In genomic region chr3:184811663-184811998, GRCh38 we compare ENCODE assay signal across 8 cellular contexts. TPM values are rescaled to one million over a fixed set of nuclear protein-coding genes. Genes with fewer than 3 reads are reported as not detected.
DNase-seq lines count a peak whose midpoint lies in the region; ATAC-seq and TF ChIP-seq lines count a peak whose summit lies in the region.

No MANE protein-coding gene starts in this region.

- peaks cover 0 to 10% (median 0%) of the 10 kb centered on the region in 4 donors for H3K4me1 ChIP-seq in right lobe of liver
- peaks cover 7 to 8% of the 10 kb centered on the region in 2 donors for H3K4me1 ChIP-seq in thoracic aorta (ENCODE audit: control insufficient read depth in 1 of 2, low read depth in 2 of 2)

- 0% methylated on average over 3 of the region's 3 CpGs for WGBS in right lobe of liver (ENCODE audit: insufficient coverage, low coverage, low lambda C conversion rate, missing lambda C conversion rate)

- TF ChIP-seq CTCF in right lobe of liver (IDR thresholded peaks at IDR 0.05) (no peak), thoracic aorta (IDR thresholded peaks at IDR 0.05) (no peak)

- H3K36me3 ChIP-seq in right lobe of liver, result peaks cover 0 to 2% (median 0%) of the 10 kb centered on the region in 4 donors
- H3K36me3 ChIP-seq in thoracic aorta, result no peaks in the 10 kb centered on the region

- H3K27me3 Mint-ChIP-seq in activated CD8-positive, alpha-beta memory T cell treated with anti-CD3 and anti-CD28 coated beads, Interleukin-2, amount 10 ng/mL, durations not matched to agents 7 days and 5 days, result peaks cover 3% of the 10 kb centered on the region
- H3K27me3 Mint-ChIP-seq in activated naive CD8-positive, alpha-beta T cell treated with anti-CD3 and anti-CD28 coated beads, Interleukin-2, amount 10 ng/mL, durations not matched to agents 7 days and 5 days, result no peaks in the 10 kb centered on the region

- H3K27ac Mint-ChIP-seq in activated CD8-positive, alpha-beta memory T cell treated with anti-CD3 and anti-CD28 coated beads, Interleukin-2, amount 10 ng/mL, durations not matched to agents 7 days and 5 days, result peak overlapping the region; percentile 95
- peak overlapping the region; percentile 97 for H3K27ac Mint-ChIP-seq in activated naive CD8-positive, alpha-beta T cell treated with anti-CD3 and anti-CD28 coated beads, Interleukin-2, amount 10 ng/mL, durations not matched to agents 7 days and 5 days

- POLR2A ChIA-PET in activated naive CD8-positive, alpha-beta T cell treated with anti-CD3 and anti-CD28 coated beads, Interleukin-2, amount 10 ng/mL, durations not matched to agents 7 days and 5 days (lab: Charles Lee), result interaction anchor here (0.7 to 0.8 kb wide), 4 partner anchors 10 to 652 kb away, joined by 3 read pairs; no protein-coding TSS in a partner anchor

- peaks cover 51% of the 10 kb centered on the region for H3K4me1 Mint-ChIP-seq in activated CD8-positive, alpha-beta memory T cell treated with anti-CD3 and anti-CD28 coated beads, Interleukin-2, amount 10 ng/mL, durations not matched to agents 7 days and 5 days
- peaks cover 43% of the 10 kb centered on the region for H3K4me1 Mint-ChIP-seq in activated naive CD8-positive, alpha-beta T cell treated with anti-CD3 and anti-CD28 coated beads, Interleukin-2, amount 10 ng/mL, durations not matched to agents 7 days and 5 days

- H3K4me3 ChIP-seq in right lobe of liver (peak overlapping the region; percentile 78 to 94 (median 89)), thoracic aorta (peak overlapping the region; percentile 87)

- peak overlapping the region in 1 of 3 donors; percentile 76 for H3K27ac ChIP-seq in right lobe of liver
- peak overlapping the region in 1 of 2 donors; percentile 47 for H3K27ac ChIP-seq in thoracic aorta

- H3K4me3 Mint-ChIP-seq in activated CD8-positive, alpha-beta memory T cell treated with anti-CD3 and anti-CD28 coated beads, Interleukin-2, amount 10 ng/mL, durations not matched to agents 7 days and 5 days, result peak overlapping the region; percentile 92
- peak overlapping the region; percentile 96 for H3K4me3 Mint-ChIP-seq in activated naive CD8-positive, alpha-beta T cell treated with anti-CD3 and anti-CD28 coated beads, Interleukin-2, amount 10 ng/mL, durations not matched to agents 7 days and 5 days

- H3K9me3 Mint-ChIP-seq in activated CD8-positive, alpha-beta memory T cell treated with anti-CD3 and anti-CD28 coated beads, Interleukin-2, amount 10 ng/mL, durations not matched to agents 7 days and 5 days (ENCODE audit: low read depth), result no peaks in the 10 kb centered on the region
- no peaks in the 10 kb centered on the region for H3K9me3 Mint-ChIP-seq in activated naive CD8-positive, alpha-beta T cell treated with anti-CD3 and anti-CD28 coated beads, Interleukin-2, amount 10 ng/mL, durations not matched to agents 7 days and 5 days

- no peak for DNase-seq in activated CD8-positive, alpha-beta memory T cell treated with anti-CD3 and anti-CD28 coated beads, Interleukin-2, amount 10 ng/mL, durations not matched to agents 7 days and 5 days
- DNase-seq in activated CD8-positive, alpha-beta memory T cell treated with anti-CD3 and anti-CD28 coated beads, Interleukin-2, amount 50 U/mL, for 4 hours, result no peak
- DNase-seq in activated naive CD8-positive, alpha-beta T cell treated with anti-CD3 and anti-CD28 coated beads, Interleukin-2, amount 10 ng/mL, durations not matched to agents 7 days and 5 days, result no peak
- DNase-seq in right lobe of liver (no peak), thoracic aorta (ENCODE audit: low spot score) (no peak), kidney glomerular epithelial cell (lab: John Stamatoyannopoulos, UW) (no peak)
- DNase-seq in effector CD4-positive, alpha-beta T cell, result no peak

- ATAC-seq in activated CD8-positive, alpha-beta memory T cell treated with anti-CD3 and anti-CD28 coated beads, Interleukin-2, amount 10 ng/mL, durations not matched to agents 7 days and 5 days, result no peak
- ATAC-seq in activated naive CD8-positive, alpha-beta T cell treated with anti-CD3 and anti-CD28 coated beads, Interleukin-2, amount 10 ng/mL, durations not matched to agents 7 days and 5 days (ENCODE audit: low read depth), result no peak
- no peak for ATAC-seq in right lobe of liver
- no peak for ATAC-seq in thoracic aorta (ENCODE audit: insufficient number of reproducible peaks, low FRiP score, low read depth)
- ATAC-seq in HG03159 (IDR thresholded peaks at IDR 0.05; ENCODE audit: unreplicated experiment), result no peak

- no peaks in the 10 kb centered on the region for H3K27me3 ChIP-seq in right lobe of liver
- no peaks in the 10 kb centered on the region for H3K27me3 ChIP-seq in thoracic aorta (replicated peaks; ENCODE audit: insufficient read depth)

- H3K36me3 Mint-ChIP-seq in activated CD8-positive, alpha-beta memory T cell treated with anti-CD3 and anti-CD28 coated beads, Interleukin-2, amount 10 ng/mL, durations not matched to agents 7 days and 5 days, result peaks cover 13% of the 10 kb centered on the region
- peaks cover 10% of the 10 kb centered on the region for H3K36me3 Mint-ChIP-seq in activated naive CD8-positive, alpha-beta T cell treated with anti-CD3 and anti-CD28 coated beads, Interleukin-2, amount 10 ng/mL, durations not matched to agents 7 days and 5 days

- CTCF ChIA-PET in activated CD8-positive, alpha-beta memory T cell treated with anti-CD3 and anti-CD28 coated beads, Interleukin-2, amount 10 ng/mL, durations not matched to agents 7 days and 5 days (lab: Charles Lee), result interaction anchor here (0.7 to 2.3 kb wide), 6 partner anchors 8 to 251 kb away, joined by 3 to 9 read pairs (median 4); partner anchors contain the start of gene EPHB3

- TF ChIP-seq POLR2A in right lobe of liver (IDR thresholded peaks at IDR 0.05), result no peak

- H3K9me3 ChIP-seq in right lobe of liver (no peaks in the 10 kb centered on the region), thoracic aorta (no peaks in the 10 kb centered on the region)

- intact Hi-C loops in right lobe of liver (cut with DNase I), result no loop called here

RNA-seq across cellular contexts. Expression of gene VPS8, which starts 0.3 kb away (rescaled TPM):
- 10 to 100 TPM; 43.2 to 71.7 TPM for total RNA-seq in activated CD8-positive, alpha-beta memory T cell treated with anti-CD3 and anti-CD28 coated beads, Interleukin-2, amount 10 ng/mL, durations not matched to agents 7 days and 5 days
- 10 to 100 TPM; 56.8 to 59.1 TPM for total RNA-seq in activated naive CD8-positive, alpha-beta T cell treated with anti-CD3 and anti-CD28 coated beads, Interleukin-2, amount 10 ng/mL, durations not matched to agents 7 days and 5 days
- 10 to 100 TPM; 20.4 to 24.5 (median 21.3) TPM for total RNA-seq in right lobe of liver
- total RNA-seq in thoracic aorta, result 10 to 100 TPM; 40.1 to 78.0 TPM
